In the genomic region with DNA sequence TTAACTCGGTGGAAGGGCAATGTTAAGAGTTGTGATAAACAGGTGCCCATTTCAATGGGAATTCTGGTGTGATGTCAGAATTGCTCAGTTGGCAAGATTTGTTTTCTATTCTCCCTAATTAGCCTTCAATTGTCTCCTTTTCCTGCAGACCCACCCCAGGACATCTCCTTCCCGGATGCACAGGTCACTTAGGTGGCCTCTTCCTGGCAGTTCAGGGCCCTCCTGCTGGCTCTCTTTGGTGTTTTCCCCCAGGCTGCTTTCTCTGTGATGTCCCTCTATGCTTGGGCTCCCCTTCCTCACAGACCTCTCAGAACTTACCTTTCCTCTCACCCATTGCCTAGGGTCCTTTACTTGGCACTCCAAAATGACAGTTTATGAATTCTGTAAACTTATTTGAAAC, we compare ENCODE assay signal across 20 cellular contexts.
A peak's percentile ranks its signal among the peaks of the same experiment; 100 is the strongest.
DNase-seq lines count a peak whose midpoint lies in the region; ATAC-seq, FAIRE-seq and TF ChIP-seq lines count a peak whose summit lies in the region.
"Had no signal": no experiment of that assay in that cellular context is flagged by ENCODE, and none has a peak within 500 bp of the region (broad histone marks: within the 10 kb centered on the region; RNA-seq: fewer than 3 reads in every experiment).

No MANE protein-coding gene starts in this region.

- H3K27ac ChIP-seq in K562 (ENCODE audit: extremely low read depth, low read depth, low read length), result no peak overlapping the region
- no peak overlapping the region for H3K27ac ChIP-seq in neuronal stem cell (replicated peaks; ENCODE audit: low read length)
- H3K27ac ChIP-seq in thyroid gland, result no peak overlapping the region
- H3K27ac ChIP-seq: 22Rv1; BLaER1 treated with 17β-estradiol and CSF1 and Interleukin-3, amounts not matched to agents 10 nM and 100 nM; GM23248 had no signal

- H3K18ac ChIP-seq in neuronal stem cell (ENCODE audit: low read length), result no peak overlapping the region

- no peaks in the 10 kb centered on the region for H3K9me1 ChIP-seq in K562 (ENCODE audit: control insufficient read depth, insufficient read depth, low read length)

- H3K4me3 ChIP-seq in K562 (no peak overlapping the region), neuronal stem cell (ENCODE audit: low read length in 2 of 2) (no peak overlapping the region), thyroid gland (replicated peaks in 1 of 3) (no peak overlapping the region)
- H3K4me3 ChIP-seq: BLaER1 treated with 17β-estradiol and CSF1 and Interleukin-3, amounts not matched to agents 10 nM and 100 nM; GM23248 had no signal

- intact Hi-C loops in K562 (cut with micrococcal nuclease), result no loop called here
- intact Hi-C loops in thyroid gland (cut with DNase I), result no loop called here

- no peak overlapping the region for H2AK5ac ChIP-seq in neuronal stem cell (ENCODE audit: low read depth, low read length)

- no peak overlapping the region for H2BK120ac ChIP-seq in neuronal stem cell (ENCODE audit: low read depth, low read length)

- peaks cover 0 to 4% of the 10 kb centered on the region in 2 experiments; a peak in 2 of 5 replicates for H3K27me3 ChIP-seq in K562 (ENCODE audit: control insufficient read depth in 2 of 2, insufficient read depth in 2 of 2, low read length in 2 of 2)
- no peaks in the 10 kb centered on the region for H3K27me3 ChIP-seq in neuronal stem cell (ENCODE audit: control insufficient read depth in 3 of 3, insufficient read depth in 3 of 3, low read depth in 1 of 3, low read length in 3 of 3)
- H3K27me3 ChIP-seq in thyroid gland, result no peaks in the 10 kb centered on the region
- H3K27me3 ChIP-seq: BLaER1 treated with 17β-estradiol and CSF1 and Interleukin-3, amounts not matched to agents 10 nM and 100 nM had no signal

- H3K36me3 ChIP-seq in K562 (ENCODE audit: control insufficient read depth, insufficient read depth, low read length) (no peaks in the 10 kb centered on the region), neuronal stem cell (replicated peaks in 1 of 2; ENCODE audit: control insufficient read depth in 2 of 2, insufficient read depth in 2 of 2, low read length in 2 of 2) (no peaks in the 10 kb centered on the region), thyroid gland (no peaks in the 10 kb centered on the region)
- H3K36me3 ChIP-seq: BLaER1 treated with 17β-estradiol and CSF1 and Interleukin-3, amounts not matched to agents 10 nM and 100 nM had no signal

- no peak overlapping the region for H4K91ac ChIP-seq in neuronal stem cell (ENCODE audit: low read depth, low read length, poor library complexity)

- WGBS in K562 (ENCODE audit: insufficient coverage, low coverage, missing lambda C conversion rate), result 9% methylated on average over 2 of the region's 2 CpGs
- no CpG with 5 or more reads among the region's 2 CpGs for WGBS in neuronal stem cell (ENCODE audit: extremely low coverage in 2 of 2, insufficient read length in 2 of 2, insufficient replicate concordance in 1 of 2), 2 donors
- 50 to 62% methylated on average over 2 of the region's 2 CpGs for WGBS in thyroid gland, 2 donors

- no peaks in the 10 kb centered on the region for H3K79me2 ChIP-seq in K562 (ENCODE audit: control insufficient read depth, insufficient read depth, low read length)

- no peaks in the 10 kb centered on the region for H3K79me1 ChIP-seq in neuronal stem cell (ENCODE audit: low read depth, low read length)

- TF ChIP-seq EP300 in K562 (IDR thresholded peaks at IDR 0.05; ENCODE audit: low read length), result no peak

- H3K4ac ChIP-seq in neuronal stem cell (ENCODE audit: low read length), result no peak overlapping the region

- H3K4me1 ChIP-seq in K562 (replicated peaks in 1 of 2; ENCODE audit: control insufficient read depth in 2 of 2, insufficient read depth in 2 of 2, low read length in 2 of 2) (no peaks in the 10 kb centered on the region), neuronal stem cell (ENCODE audit: control insufficient read depth in 2 of 2, insufficient read depth in 1 of 2, low read depth in 1 of 2, low read length in 2 of 2) (peaks cover 4 to 7% of the 10 kb centered on the region in 2 donors), thyroid gland (peaks cover 0 to 3% of the 10 kb centered on the region in 2 donors)

- H3K4me2 ChIP-seq in K562 (ENCODE audit: insufficient read depth, low read length) (no peak overlapping the region), neuronal stem cell (ENCODE audit: insufficient read depth, low read length, poor library complexity, severe bottlenecking) (no peak overlapping the region)
- H3K4me2 ChIP-seq: BLaER1 treated with 17β-estradiol and CSF1 and Interleukin-3, amounts not matched to agents 10 nM and 100 nM had no signal

- FAIRE-seq in K562 (lab: Jason Lieb, UNC), result no peak
- FAIRE-seq: G401.6, GM12891, GM19239 had no signal

- peak; percentile 12 for DNase-seq in NCI-H748 (lab: John Stamatoyannopoulos, UW; ENCODE audit: unreplicated experiment)
- no peak for DNase-seq in NCI-H748 treated with DMSO at 0.1 percent for 48 hours (lab: John Stamatoyannopoulos, UW)
- DNase-seq in K562 (ENCODE audit: extremely low read depth in 1 of 4, low spot score in 3 of 4), result no peak
- peak; percentile 16 for DNase-seq in iPS-NIHi7 (ENCODE audit: extremely low spot score)
- no peak for DNase-seq in neuronal stem cell (ENCODE audit: low spot score)
- no peak for DNase-seq in thyroid gland
- DNase-seq: Calu3; CD4-positive, CD25-positive, alpha-beta regulatory T cell; DMS 273 treated with DMSO at 0.1 percent for 48 hours; DMS79; GM23248; H7; IMR-90 had no signal

- TF ChIP-seq RAD21 in K562 (CRISPR knock-in tag; conservative IDR thresholded peaks at IDR 0.05 in 1 of 2, IDR thresholded peaks at IDR 0.05 in 1 of 2), result no peak

- no peak overlapping the region for H3K9ac ChIP-seq in K562 (ENCODE audit: insufficient read depth in 1 of 2, low read depth in 2 of 2, low read length in 2 of 2)
- H3K9ac ChIP-seq in neuronal stem cell (ENCODE audit: low read depth, low read length, poor library complexity), result no peak overlapping the region
- H3K9ac ChIP-seq: BLaER1 treated with 17β-estradiol and CSF1 and Interleukin-3, amounts not matched to agents 10 nM and 100 nM; GM23248 had no signal

- H2BK12ac ChIP-seq in neuronal stem cell (ENCODE audit: low read length), result no peak overlapping the region

- no peak overlapping the region for H2BK5ac ChIP-seq in neuronal stem cell (ENCODE audit: low read length)

- H4K20me1 ChIP-seq in K562 (replicated peaks; ENCODE audit: control insufficient read depth, insufficient read depth, low read length), result no peaks in the 10 kb centered on the region
- H4K20me1 ChIP-seq: BLaER1 treated with 17β-estradiol and CSF1 and Interleukin-3, amounts not matched to agents 10 nM and 100 nM had no signal

- no peak overlapping the region for H4K8ac ChIP-seq in neuronal stem cell (ENCODE audit: low read depth, low read length)

- no peak overlapping the region for H3K14ac ChIP-seq in neuronal stem cell (ENCODE audit: low read length)

- CTCF ChIA-PET in K562 (lab: Yijun Ruan, JAX; ENCODE audit: low intra/inter-chr PET ratio), result no interaction called here

- no peak overlapping the region for H2BK15ac ChIP-seq in neuronal stem cell (ENCODE audit: low read length)

- no peak for TF ChIP-seq POLR2A in K562 (conservative IDR thresholded peaks at IDR 0.05)
- TF ChIP-seq POLR2A in thyroid gland (IDR thresholded peaks at IDR 0.05), result no peak

- H3K9me3 ChIP-seq in K562 (replicated peaks; ENCODE audit: control insufficient read depth, insufficient read depth, low read depth, low read length) (no peaks in the 10 kb centered on the region), neuronal stem cell (replicated peaks in 1 of 2; ENCODE audit: control insufficient read depth in 2 of 2, insufficient read depth in 1 of 2, low read depth in 1 of 2, low read length in 2 of 2) (no peaks in the 10 kb centered on the region), thyroid gland (no peaks in the 10 kb centered on the region)
- H3K9me3 ChIP-seq: BLaER1 treated with 17β-estradiol and CSF1 and Interleukin-3, amounts not matched to agents 10 nM and 100 nM had no signal

- no TSS peak for BruUV-seq in K562 (replicated peaks; lab: Mats Ljungman, UMichigan)

- ATAC-seq in K562, result no peak
- ATAC-seq in GM18870 (IDR thresholded peaks at IDR 0.05; ENCODE audit: unreplicated experiment), result no peak
- no peak for ATAC-seq in GM21360 (IDR thresholded peaks at IDR 0.05; ENCODE audit: unreplicated experiment)

- POLR2A ChIA-PET in K562 (lab: Yijun Ruan, JAX), result no interaction called here

- in situ Hi-C loops in K562 (cut with MboI), result no loop called here

- H3K23ac ChIP-seq in neuronal stem cell (ENCODE audit: low read depth, low read length, poor library complexity), result no peak overlapping the region

- H2AFZ ChIP-seq in K562 (ENCODE audit: low read depth, low read length) (peak overlapping the region; percentile 42; the same call in 1 of the 2 replicates), neuronal stem cell (ENCODE audit: low read length) (peak overlapping the region; percentile 24)
- H2AFZ ChIP-seq: GM23248 had no signal

- TF ChIP-seq CTCF in K562 (IDR thresholded peaks at IDR 0.05 in 2 of 3, conservative IDR thresholded peaks at IDR 0.05 in 1 of 3; ENCODE audit: insufficient read depth in 2 of 3, low read depth in 1 of 3, low read length in 3 of 3) (no peak), thyroid gland (IDR thresholded peaks at IDR 0.05) (no peak)

TF ChIP-seq in K562, 482 proteins besides CTCF, POLR2A, EP300 and RAD21 (continues in another document):
- TF ChIP-seq ZKSCAN3 (CRISPR knock-in tag; IDR thresholded peaks at IDR 0.05) (no peak), ZNF449 (CRISPR knock-in tag; IDR thresholded peaks at IDR 0.05) (no peak), ZNF24 (IDR thresholded peaks at IDR 0.05) (no peak), PRMT5 (CRISPR knock-in tag; IDR thresholded peaks at IDR 0.05) (no peak), ZNF184 (CRISPR knock-in tag; IDR thresholded peaks at IDR 0.05) (no peak), BRF1 (IDR thresholded peaks at IDR 0.05; ENCODE audit: borderline replicate concordance, extremely low read depth, insufficient read length) (no peak), CBX1 (IDR thresholded peaks at IDR 0.05; ENCODE audit: low read depth) (no peak), TBL1XR1 (IDR thresholded peaks at IDR 0.05; ENCODE audit: low read length in 2 of 2) (no peak), CCNT2 (IDR thresholded peaks at IDR 0.05; ENCODE audit: borderline replicate concordance, extremely low read depth, insufficient read length, low read depth, low read length) (no peak), PTTG1 (tag; IDR thresholded peaks at IDR 0.05; ENCODE audit: low read depth) (no peak), ZNF830 (CRISPR knock-in tag; IDR thresholded peaks at IDR 0.05) (no peak)

Comparison
In these comparisons a context has a peak if more than half of its experiments do, and no peak if none do; other contexts are left out.
1. DNase-seq: peak in NCI-H748 (single experiment) and iPS-NIHi7 (single experiment); none in NCI-H748 treated with DMSO at 0.1 percent for 48 hours (single experiment), K562 (0 of 4), neuronal stem cell (single experiment) and thyroid gland (0 of 2).